Comparison of ENCODE assay signal across 1 cellular context in the genomic region with DNA sequence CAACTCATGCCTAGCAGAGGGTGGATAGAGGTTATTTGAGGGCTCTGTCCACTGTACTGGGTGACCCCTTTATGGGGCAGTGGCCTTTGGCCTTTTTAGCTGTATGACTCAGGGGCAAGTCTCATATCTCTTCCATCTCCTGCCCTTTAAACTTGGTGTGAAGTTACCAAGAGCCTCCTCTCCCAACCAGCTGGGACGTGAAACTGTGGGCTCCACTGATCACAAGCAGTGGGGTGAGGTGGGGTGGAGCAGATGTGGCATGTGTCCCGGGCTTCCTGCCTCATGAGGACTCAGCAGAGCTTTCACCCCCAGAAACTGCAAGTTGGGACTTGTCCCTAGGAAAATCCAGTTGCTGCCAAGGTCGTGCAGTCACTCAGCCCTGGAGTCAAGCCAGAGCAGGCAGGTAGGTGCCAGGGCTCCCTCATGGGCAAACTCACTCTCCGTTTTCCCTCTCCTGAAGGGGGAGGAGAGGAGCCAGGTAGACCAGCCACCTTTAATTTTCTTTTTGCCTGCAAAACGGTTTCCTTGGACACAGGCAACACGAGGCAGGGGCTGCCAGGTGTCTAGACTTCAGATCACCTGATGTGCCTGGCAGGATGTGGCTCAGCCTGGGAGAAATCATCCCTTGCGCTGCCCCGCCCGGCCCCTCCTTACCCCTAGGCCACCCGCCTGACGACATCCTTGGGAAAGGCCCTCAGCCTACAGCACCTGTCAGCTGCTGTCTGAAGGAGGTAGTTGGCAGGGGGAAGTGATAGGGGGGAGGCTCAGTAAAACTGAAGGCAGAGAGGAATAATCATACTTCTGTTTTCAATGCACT.
TF ChIP-seq lines count a peak whose summit lies in the region.

No MANE protein-coding gene starts in this region.

TF ChIP-seq in GM23338, 12 proteins besides CTCF, POLR2A, EP300 and RAD21:
- TF ChIP-seq NANOG (IDR thresholded peaks at IDR 0.05; ENCODE audit: borderline replicate concordance) (no peak), EZH2 (IDR thresholded peaks at IDR 0.05; ENCODE audit: low read depth, unreplicated experiment) (no peak), ZNF331 (CRISPR knock-in tag; IDR thresholded peaks at IDR 0.05; ENCODE audit: low read depth) (no peak), CREB1 (CRISPR knock-in tag; IDR thresholded peaks at IDR 0.05; ENCODE audit: low read depth) (no peak), STAT1 (IDR thresholded peaks at IDR 0.05; ENCODE audit: unreplicated experiment) (no peak), ZNF114 (CRISPR knock-in tag; IDR thresholded peaks at IDR 0.05) (no peak), EZH2phosphoT487 (IDR thresholded peaks at IDR 0.05; ENCODE audit: unreplicated experiment) (no peak), ZNF462 (CRISPR knock-in tag; IDR thresholded peaks at IDR 0.05) (no peak), JUNB (IDR thresholded peaks at IDR 0.05; ENCODE audit: unreplicated experiment) (no peak), REST (IDR thresholded peaks at IDR 0.05; ENCODE audit: unreplicated experiment) (no peak), POLR2AphosphoS5 (IDR thresholded peaks at IDR 0.05; ENCODE audit: low read depth) (no peak)
- TF ChIP-seq, protein P1, sequence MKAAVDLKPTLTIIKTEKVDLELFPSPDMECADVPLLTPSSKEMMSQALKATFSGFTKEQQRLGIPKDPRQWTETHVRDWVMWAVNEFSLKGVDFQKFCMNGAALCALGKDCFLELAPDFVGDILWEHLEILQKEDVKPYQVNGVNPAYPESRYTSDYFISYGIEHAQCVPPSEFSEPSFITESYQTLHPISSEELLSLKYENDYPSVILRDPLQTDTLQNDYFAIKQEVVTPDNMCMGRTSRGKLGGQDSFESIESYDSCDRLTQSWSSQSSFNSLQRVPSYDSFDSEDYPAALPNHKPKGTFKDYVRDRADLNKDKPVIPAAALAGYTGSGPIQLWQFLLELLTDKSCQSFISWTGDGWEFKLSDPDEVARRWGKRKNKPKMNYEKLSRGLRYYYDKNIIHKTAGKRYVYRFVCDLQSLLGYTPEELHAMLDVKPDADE (IDR thresholded peaks at IDR 0.05), result no peak
